8 cellular contexts compared by ENCODE assay signal in the genomic region with DNA sequence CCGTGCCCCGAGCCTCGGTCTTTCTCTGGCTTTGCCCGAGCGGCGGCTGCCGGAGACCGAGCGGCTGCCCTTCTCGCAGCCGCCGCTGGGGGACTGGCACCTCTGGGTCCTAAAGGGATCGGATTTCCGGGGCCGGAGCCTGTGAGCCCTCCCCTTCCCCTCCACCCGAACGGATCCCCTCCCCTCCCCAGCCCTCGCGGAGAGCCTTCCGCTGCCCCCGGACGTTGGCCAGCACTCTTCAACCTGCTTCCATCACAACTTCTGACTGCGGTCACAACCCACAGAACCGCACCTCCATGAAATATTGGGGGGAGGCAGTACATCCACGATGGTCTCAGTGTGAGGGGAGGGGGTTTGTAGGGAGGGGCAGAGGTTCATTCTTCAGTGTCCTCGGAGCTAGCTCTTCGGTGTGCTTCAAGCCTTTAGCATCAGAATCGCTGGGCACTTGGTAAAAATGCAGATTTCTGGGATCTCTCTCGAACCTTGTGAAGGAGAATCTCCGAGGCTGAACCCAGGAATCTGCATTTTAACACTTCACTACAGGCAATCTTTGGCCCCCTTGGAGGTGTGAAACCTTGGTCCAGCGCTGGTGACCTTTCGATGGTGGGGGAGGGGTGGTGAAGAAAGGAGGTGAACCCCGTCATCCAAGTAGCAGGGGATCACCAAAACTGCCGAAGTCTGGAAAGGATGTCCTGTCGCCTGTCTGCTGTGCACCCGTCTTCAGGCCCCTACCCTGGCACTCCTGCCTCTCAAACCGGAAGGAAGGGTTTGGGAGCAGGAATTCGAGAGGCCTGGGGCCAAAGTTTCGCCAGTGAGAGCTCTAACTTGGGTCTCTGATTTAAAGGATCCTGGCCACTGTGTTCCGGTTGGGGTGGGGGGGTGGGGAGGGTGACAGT. TPM values are rescaled to one million over a fixed set of nuclear protein-coding genes. Genes with fewer than 3 reads are reported as not detected.
A peak's percentile ranks its signal among the peaks of the same experiment; 100 is the strongest.
DNase-seq lines count a peak whose midpoint lies in the region; ATAC-seq and TF ChIP-seq lines count a peak whose summit lies in the region.

No MANE protein-coding gene starts in this region.

- DNase-seq in ELR (ENCODE audit: low read depth) (peak; percentile 96), HCEC 1CT (peak; percentile 92), NCI-H1105 (lab: John Stamatoyannopoulos, UW) (peak; percentile 69), T-cell (peak; percentile 64 to 86 (median 79)), amniotic epithelial cell (ENCODE audit: low read depth) (peak; percentile 92), left ventricle myocardium inferior (peak; percentile 91), posterior vena cava (ENCODE audit: low spot score) (peak; percentile 97), upper lobe of left lung (peak; percentile 95)

- TF ChIP-seq EP300 in upper lobe of left lung (IDR thresholded peaks at IDR 0.05) = no peak

- no peaks in the 10 kb centered on the region for H3K27me3 ChIP-seq in left ventricle myocardium inferior (ENCODE audit: low read depth)
- no peaks in the 10 kb centered on the region for H3K27me3 ChIP-seq in upper lobe of left lung

- CTCF ChIA-PET in T-cell (lab: Charles Lee) = interaction anchor here (0.6 to 2.7 kb wide), 12 partner anchors 10 to 762 kb away, joined by 3 to 26 read pairs (median 4); a partner anchor contains a TSS

- POLR2A ChIA-PET in T-cell (lab: Charles Lee) = interaction anchor here in 1 of 2 donors (0.6 kb wide), 1 partner anchor 395 kb away, joined by 9 read pairs; no protein-coding TSS in a partner anchor

- H3K9me3 Mint-ChIP-seq in T-cell = no peaks in the 10 kb centered on the region

- peak in 1 of 4 donors; percentile 49 for TF ChIP-seq POLR2A in upper lobe of left lung (IDR thresholded peaks at IDR 0.05)

- H3K9me3 ChIP-seq in left ventricle myocardium inferior (replicated peaks) (no peaks in the 10 kb centered on the region), upper lobe of left lung (no peaks in the 10 kb centered on the region)

- peaks cover 37 to 46% (median 44%) of the 10 kb centered on the region in 3 donors for H3K4me1 Mint-ChIP-seq in T-cell

- H3K36me3 ChIP-seq in left ventricle myocardium inferior (no peaks in the 10 kb centered on the region), upper lobe of left lung (no peaks in the 10 kb centered on the region)

- peak; percentile 80 for TF ChIP-seq CTCF in left ventricle myocardium inferior (IDR thresholded peaks at IDR 0.05; ENCODE audit: borderline replicate concordance)
- peak; percentile 62 to 94 (median 78) for TF ChIP-seq CTCF in upper lobe of left lung (IDR thresholded peaks at IDR 0.05)

- peak overlapping the region; percentile 88 to 94 for H3K27ac Mint-ChIP-seq in T-cell

- H3K27me3 Mint-ChIP-seq in T-cell = no peaks in the 10 kb centered on the region

- H3K4me3 Mint-ChIP-seq in T-cell = peak overlapping the region; percentile 82 to 96 (median 87)

- H3K4me1 ChIP-seq in left ventricle myocardium inferior (peaks cover 94% of the 10 kb centered on the region), upper lobe of left lung (peaks cover 41 to 76% (median 61%) of the 10 kb centered on the region in 4 donors)

- H3K36me3 Mint-ChIP-seq in T-cell = no peaks in the 10 kb centered on the region

- intact Hi-C loops in left ventricle myocardium inferior (cut with micrococcal nuclease) = no loop called here
- intact Hi-C loops in posterior vena cava (cut with DNase I) = no loop called here

- H3K27ac ChIP-seq in left ventricle myocardium inferior (replicated peaks) = peak overlapping the region; percentile 98
- peak overlapping the region; percentile 91 to 97 (median 94) for H3K27ac ChIP-seq in upper lobe of left lung

- ATAC-seq in T-cell (replicated peaks in 1 of 4) (peak; percentile 66 to 74 (median 68)), upper lobe of left lung (ENCODE audit: low FRiP score in 2 of 2) (peak; percentile 89 to 92)

- peak overlapping the region; percentile 98 for H3K4me3 ChIP-seq in left ventricle myocardium inferior
- peak overlapping the region; percentile 65 to 94 (median 85) for H3K4me3 ChIP-seq in upper lobe of left lung

- WGBS in upper lobe of left lung, 2 donors = 0 to 1% methylated on average over 13 to 28 of the region's 40 CpGs

RNA-seq across cellular contexts. Expression of a gene that starts 0.8 kb away (rescaled TPM):
- total RNA-seq in T-cell (10 to 100 TPM; 69.5 to 95.9 (median 91.3) TPM), left ventricle myocardium inferior (33.0 TPM), posterior vena cava (10 to 100 TPM; 51.4 to 53.7 TPM), upper lobe of left lung (100 to 1,000 TPM in 1 of 6 donors, 10 to 100 TPM in 5; 37.5 to 121 (median 74.7) TPM)

RNA-seq across cellular contexts. Expression of a gene that starts 14.5 kb away (rescaled TPM):
- under 1 TPM in 1 of 5 donors, not detected in 4; 0.33 TPM for total RNA-seq in T-cell
- total RNA-seq in left ventricle myocardium inferior = 137 TPM
- 10 to 100 TPM; 87.9 to 99.0 TPM for total RNA-seq in posterior vena cava
- total RNA-seq in upper lobe of left lung = 10 to 100 TPM in 5 of 6 donors, 1 to 10 TPM in 1; 1.6 to 19.7 (median 14.1) TPM

RNA-seq across cellular contexts. Expression of a gene that starts 21.3 kb away (rescaled TPM):
- under 1 TPM; 0.23 to 0.70 (median 0.35) TPM for total RNA-seq in T-cell
- 1.6 TPM for total RNA-seq in left ventricle myocardium inferior
- 1 to 10 TPM; 6.6 to 6.7 TPM for total RNA-seq in posterior vena cava
- 10 to 100 TPM in 2 of 6 donors, 1 to 10 TPM in 3, under 1 TPM in 1; 0.49 to 16.8 (median 5.6) TPM for total RNA-seq in upper lobe of left lung

RNA-seq across cellular contexts. Expression of a gene that starts 50.1 kb away (rescaled TPM):
- total RNA-seq in T-cell (10 to 100 TPM in 2 of 5 donors, 1 to 10 TPM in 3; 4.1 to 21.0 (median 6.6) TPM), left ventricle myocardium inferior (45.8 TPM), posterior vena cava (1,000 to 10,000 TPM in 1 of 2 donors, 100 to 1,000 TPM in 1; 456 to 1,821 TPM), upper lobe of left lung (100 to 1,000 TPM in 3 of 6 donors, 10 to 100 TPM in 3; 15.4 to 555 (median 117) TPM)

RNA-seq across cellular contexts. Expression of a gene that starts 56.1 kb away (rescaled TPM):
- total RNA-seq in T-cell (10 to 100 TPM; 18.8 to 37.2 (median 30.0) TPM), left ventricle myocardium inferior (206 TPM), posterior vena cava (10 to 100 TPM; 26.0 to 27.7 TPM), upper lobe of left lung (10 to 100 TPM; 15.7 to 80.7 (median 34.9) TPM)

Comparison
In these comparisons a context has a peak if more than half of its experiments do, and no peak if none do; other contexts are left out.
1. Peak in every context shown above with its lines: DNase-seq, ATAC-seq, H3K4me3 ChIP-seq and H3K27ac ChIP-seq.